In the genomic region with DNA sequence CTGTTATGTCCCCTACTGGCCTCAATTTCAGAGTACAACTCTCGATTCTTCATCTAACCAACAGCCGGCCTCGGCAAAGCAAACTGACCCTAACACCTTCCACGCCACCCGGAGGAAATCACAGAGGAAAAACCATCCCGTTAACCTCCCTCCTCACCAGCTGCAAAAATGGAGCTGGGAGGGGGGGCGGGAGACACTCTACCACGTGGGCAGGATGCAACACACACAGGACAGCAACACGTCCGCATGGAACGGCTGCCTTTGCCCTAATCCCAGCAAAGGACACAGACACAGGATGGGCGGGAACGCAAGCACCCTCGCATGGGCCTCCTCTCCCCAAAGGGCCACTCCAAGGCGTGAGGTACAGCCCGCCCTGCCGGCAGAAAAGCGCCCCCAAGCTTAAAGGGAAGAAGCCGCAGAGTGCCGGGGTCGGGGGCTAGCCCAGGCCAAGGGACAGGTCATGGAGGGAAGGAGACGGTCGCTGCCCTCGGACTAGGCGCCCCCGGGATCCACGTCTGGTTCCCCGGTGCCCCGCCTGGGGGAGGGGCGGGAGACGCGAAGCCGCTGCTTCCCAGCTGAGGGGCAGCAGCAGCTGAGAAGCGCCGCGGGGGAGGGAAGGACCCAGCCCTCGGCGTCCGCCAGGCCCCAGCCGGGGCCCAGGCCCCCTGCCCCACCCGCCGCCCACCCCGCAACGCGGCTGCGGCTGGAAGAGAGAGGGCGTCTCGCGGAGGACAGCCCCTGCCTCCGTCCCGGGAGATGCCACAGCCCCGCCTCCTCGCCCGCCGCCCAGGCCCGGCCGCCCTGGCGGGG, we compare ENCODE assay signal across 8 cellular contexts. TPM values are rescaled to one million over a fixed set of nuclear protein-coding genes. Genes with fewer than 3 reads are reported as not detected.
DNase-seq lines count a peak whose midpoint lies in the region; ATAC-seq and TF ChIP-seq lines count a peak whose summit lies in the region.

No MANE protein-coding gene starts in this region.

- no peaks in the 10 kb centered on the region for H3K9me3 Mint-ChIP-seq in memory B cell

- H3K4me3 ChIP-seq in HEK293 (ENCODE audit: low read depth, low read length) (peak overlapping the region; percentile 87), endocrine pancreas (ENCODE audit: control insufficient read depth, insufficient read depth, low read length) (peak overlapping the region; percentile 95)

- POLR2A ChIA-PET in HEK293 (lab: Yijun Ruan, JAX): interaction anchor here (0.6 to 1.0 kb wide), 4 partner anchors 68 to 878 kb away, joined by 3 to 4 read pairs (median 3); a partner anchor contains a TSS

- H3K9ac ChIP-seq in endocrine pancreas (ENCODE audit: control insufficient read depth, insufficient read depth, low read length): peak overlapping the region; percentile 73

- no peaks in the 10 kb centered on the region for H3K27me3 Mint-ChIP-seq in memory B cell

- H3K4me1 ChIP-seq in HEK293 (ENCODE audit: control insufficient read depth, insufficient read depth, low read length): peaks cover 4% of the 10 kb centered on the region
- peaks cover 8% of the 10 kb centered on the region for H3K4me1 ChIP-seq in endocrine pancreas (ENCODE audit: control insufficient read depth, insufficient read depth, low read length)

- DNase-seq in activated effector memory CD4-positive, alpha-beta T cell treated with anti-CD3 and anti-CD28 coated beads, Interleukin-2, amount 50 U/mL, for 16 hours: peak; percentile 73
- no peak for DNase-seq in activated effector memory CD4-positive, alpha-beta T cell treated with Interleukin-2 at 50 U/mL for 16 hours
- DNase-seq in M059J (ENCODE audit: low read depth) (peak; percentile 77), UCSD-AML1 (lab: John Stamatoyannopoulos, UW; ENCODE audit: unreplicated experiment) (peak; percentile 61), memory B cell (ENCODE audit: low spot score in 2 of 2) (no peak)
- DNase-seq in stimulated activated CD8-positive, alpha-beta memory T cell treated with anti-CD3 and anti-CD28 coated beads, Interleukin-7, amount 100 ng/mL, for 48 hours (ENCODE audit: extremely low read depth in 1 of 2, low read depth in 1 of 2): peak; percentile 13 to 25

- H3K36me3 Mint-ChIP-seq in memory B cell: peaks cover 1% of the 10 kb centered on the region

- H3K27ac Mint-ChIP-seq in memory B cell: peak overlapping the region; percentile 87

- no peaks in the 10 kb centered on the region for H3K27me3 ChIP-seq in endocrine pancreas (ENCODE audit: control insufficient read depth, insufficient read depth, low read length)

- CTCF ChIA-PET in HEK293 (lab: Yijun Ruan, JAX): interaction anchor here (0.6 to 2.0 kb wide), 4 partner anchors 108 to 1015 kb away, joined by 3 to 10 read pairs (median 6); no protein-coding TSS in a partner anchor

- H3K9me3 ChIP-seq in HEK293 (ENCODE audit: control insufficient read depth, insufficient read depth, low read depth, low read length) (no peaks in the 10 kb centered on the region), endocrine pancreas (ENCODE audit: control insufficient read depth, low read length) (no peaks in the 10 kb centered on the region)

- peak overlapping the region; percentile 85 for H3K27ac ChIP-seq in HEK293 (ENCODE audit: extremely low read depth, low read depth, low read length)

- peaks cover 38% of the 10 kb centered on the region for H3K4me1 Mint-ChIP-seq in memory B cell

- ATAC-seq in memory B cell (ENCODE audit: low read depth): peak; percentile 56

- H3K4me3 Mint-ChIP-seq in memory B cell: peak overlapping the region; percentile 94

- H3K36me3 ChIP-seq in HEK293 (ENCODE audit: control insufficient read depth in 2 of 2, insufficient read depth in 1 of 2, low read length in 2 of 2): no peaks in the 10 kb centered on the region; a peak in 1 of 3 replicates
- no peaks in the 10 kb centered on the region for H3K36me3 ChIP-seq in endocrine pancreas (ENCODE audit: control insufficient read depth, insufficient read depth, low read length)

- peak; percentile 15 for TF ChIP-seq CTCF in HEK293 (tag by site-specific recombination; IDR thresholded peaks at IDR 0.05)

TF ChIP-seq in HEK293, 187 proteins besides CTCF, POLR2A, EP300 and RAD21 (continues in another document):
- peak; percentile 96 for TF ChIP-seq SCRT2 (tag by site-specific recombination; IDR thresholded peaks at IDR 0.05)
- TF ChIP-seq, protein P1, sequence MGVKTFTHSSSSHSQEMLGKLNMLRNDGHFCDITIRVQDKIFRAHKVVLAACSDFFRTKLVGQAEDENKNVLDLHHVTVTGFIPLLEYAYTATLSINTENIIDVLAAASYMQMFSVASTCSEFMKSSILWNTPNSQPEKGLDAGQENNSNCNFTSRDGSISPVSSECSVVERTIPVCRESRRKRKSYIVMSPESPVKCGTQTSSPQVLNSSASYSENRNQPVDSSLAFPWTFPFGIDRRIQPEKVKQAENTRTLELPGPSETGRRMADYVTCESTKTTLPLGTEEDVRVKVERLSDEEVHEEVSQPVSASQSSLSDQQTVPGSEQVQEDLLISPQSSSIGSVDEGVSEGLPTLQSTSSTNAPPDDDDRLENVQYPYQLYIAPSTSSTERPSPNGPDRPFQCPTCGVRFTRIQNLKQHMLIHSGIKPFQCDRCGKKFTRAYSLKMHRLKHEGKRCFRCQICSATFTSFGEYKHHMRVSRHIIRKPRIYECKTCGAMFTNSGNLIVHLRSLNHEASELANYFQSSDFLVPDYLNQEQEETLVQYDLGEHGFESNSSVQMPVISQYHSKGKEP (tag by site-specific recombination; IDR thresholded peaks at IDR 0.05): peak; percentile 56; the same call in 1 of the 2 replicates
- peak; percentile 79 for TF ChIP-seq SP2 (tag by site-specific recombination; IDR thresholded peaks at IDR 0.05)
- TF ChIP-seq, protein P2, sequence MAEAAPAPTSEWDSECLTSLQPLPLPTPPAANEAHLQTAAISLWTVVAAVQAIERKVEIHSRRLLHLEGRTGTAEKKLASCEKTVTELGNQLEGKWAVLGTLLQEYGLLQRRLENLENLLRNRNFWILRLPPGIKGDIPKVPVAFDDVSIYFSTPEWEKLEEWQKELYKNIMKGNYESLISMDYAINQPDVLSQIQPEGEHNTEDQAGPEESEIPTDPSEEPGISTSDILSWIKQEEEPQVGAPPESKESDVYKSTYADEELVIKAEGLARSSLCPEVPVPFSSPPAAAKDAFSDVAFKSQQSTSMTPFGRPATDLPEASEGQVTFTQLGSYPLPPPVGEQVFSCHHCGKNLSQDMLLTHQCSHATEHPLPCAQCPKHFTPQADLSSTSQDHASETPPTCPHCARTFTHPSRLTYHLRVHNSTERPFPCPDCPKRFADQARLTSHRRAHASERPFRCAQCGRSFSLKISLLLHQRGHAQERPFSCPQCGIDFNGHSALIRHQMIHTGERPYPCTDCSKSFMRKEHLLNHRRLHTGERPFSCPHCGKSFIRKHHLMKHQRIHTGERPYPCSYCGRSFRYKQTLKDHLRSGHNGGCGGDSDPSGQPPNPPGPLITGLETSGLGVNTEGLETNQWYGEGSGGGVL (tag by site-specific recombination; IDR thresholded peaks at IDR 0.05): peak; percentile 35; the same call in 1 of the 2 replicates
- TF ChIP-seq ZBTB20 (tag by site-specific recombination; IDR thresholded peaks at IDR 0.05): peak; percentile 64; the same call in 1 of the 2 replicates
- TF ChIP-seq ZFP37 (tag by site-specific recombination; IDR thresholded peaks at IDR 0.05): peak; percentile 50
- 0 out of 2 replicates have a peak, but pooled peaks have one; percentile 31 for TF ChIP-seq ZNF76 (tag by site-specific recombination; IDR thresholded peaks at IDR 0.05; ENCODE audit: borderline replicate concordance, low read depth)
- TF ChIP-seq BCL11B (tag by site-specific recombination; IDR thresholded peaks at IDR 0.05; ENCODE audit: low read depth): no peak
- TF ChIP-seq KLF1 (tag by site-specific recombination; IDR thresholded peaks at IDR 0.05): peak; percentile 51
- peak; percentile 59; the same call in 1 of the 2 replicates for TF ChIP-seq ZIC2 (tag by site-specific recombination; IDR thresholded peaks at IDR 0.05)
- 0 out of 2 replicates have a peak, but pooled peaks have one; percentile 5 for TF ChIP-seq ZNF654 (tag by site-specific recombination; IDR thresholded peaks at IDR 0.05; ENCODE audit: low read depth)
- TF ChIP-seq, protein P3, sequence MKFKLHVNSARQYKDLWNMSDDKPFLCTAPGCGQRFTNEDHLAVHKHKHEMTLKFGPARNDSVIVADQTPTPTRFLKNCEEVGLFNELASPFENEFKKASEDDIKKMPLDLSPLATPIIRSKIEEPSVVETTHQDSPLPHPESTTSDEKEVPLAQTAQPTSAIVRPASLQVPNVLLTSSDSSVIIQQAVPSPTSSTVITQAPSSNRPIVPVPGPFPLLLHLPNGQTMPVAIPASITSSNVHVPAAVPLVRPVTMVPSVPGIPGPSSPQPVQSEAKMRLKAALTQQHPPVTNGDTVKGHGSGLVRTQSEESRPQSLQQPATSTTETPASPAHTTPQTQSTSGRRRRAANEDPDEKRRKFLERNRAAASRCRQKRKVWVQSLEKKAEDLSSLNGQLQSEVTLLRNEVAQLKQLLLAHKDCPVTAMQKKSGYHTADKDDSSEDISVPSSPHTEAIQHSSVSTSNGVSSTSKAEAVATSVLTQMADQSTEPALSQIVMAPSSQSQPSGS (tag by site-specific recombination; IDR thresholded peaks at IDR 0.05; ENCODE audit: low read depth): no peak
- peak; percentile 76; the same call in 1 of the 2 replicates for TF ChIP-seq SCRT1 (tag by site-specific recombination; IDR thresholded peaks at IDR 0.05; ENCODE audit: borderline replicate concordance)
- no peak for TF ChIP-seq ZBTB17 (tag by site-specific recombination; IDR thresholded peaks at IDR 0.05)
- TF ChIP-seq ZBTB48 (tag by site-specific recombination; IDR thresholded peaks at IDR 0.05): peak; percentile 83
- TF ChIP-seq ZBTB8A (tag by site-specific recombination; IDR thresholded peaks at IDR 0.05): peak; percentile 85
- peak; percentile 63; the same call in 1 of the 2 replicates for TF ChIP-seq ZNF2 (tag by site-specific recombination; IDR thresholded peaks at IDR 0.05)

RNA-seq across cellular contexts. Expression of a gene that starts 0.6 kb away (rescaled TPM):
- 22.0 and 31.9 TPM in 2 replicates for total RNA-seq in M059J (2014; rRNA removed; shearing (Covaris generic))

RNA-seq across cellular contexts. Expression of a gene that starts 46.1 kb away (rescaled TPM):
- total RNA-seq in M059J (2014; rRNA removed; shearing (Covaris generic)): not detected in 2 replicates

Comparison
In these comparisons a context has a peak if more than half of its experiments do, and no peak if none do; other contexts are left out.
1. DNase-seq: peak in activated effector memory CD4-positive, alpha-beta T cell treated with anti-CD3 and anti-CD28 coated beads, Interleukin-2, amount 50 U/mL, for 16 hours (single experiment), M059J (single experiment), UCSD-AML1 (single experiment) and stimulated activated CD8-positive, alpha-beta memory T cell treated with anti-CD3 and anti-CD28 coated beads, Interleukin-7, amount 100 ng/mL, for 48 hours (2 of 2); none in activated effector memory CD4-positive, alpha-beta T cell treated with Interleukin-2 at 50 U/mL for 16 hours (single experiment) and memory B cell (0 of 2).